Comparison of ENCODE assay signal across 14 cellular contexts in genomic region chr6:20182926-20183521, GRCh38. TPM values are rescaled to one million over a fixed set of nuclear protein-coding genes. Genes with fewer than 3 reads are reported as not detected.
DNase-seq lines count a peak whose midpoint lies in the region; ATAC-seq, FAIRE-seq and TF ChIP-seq lines count a peak whose summit lies in the region.
"Had no signal": no experiment of that assay in that cellular context is flagged by ENCODE, and none has a peak within 500 bp of the region (broad histone marks: within the 10 kb centered on the region; RNA-seq: fewer than 3 reads in every experiment).

No MANE protein-coding gene starts in this region.

- DNase-seq in Right ventricle myocardium inferior (ENCODE audit: missing footprints) (peak; percentile 73), cardiac septum (ENCODE audit: low spot score) (no peak), adipocyte (ENCODE audit: low read depth) (peak; percentile 15), keratinocyte (ENCODE audit: low read depth, low spot score) (peak; percentile 5), upper lobe of right lung (peak; percentile 80), retina (no peak), caudate nucleus (lab: John Stamatoyannopoulos, UW) (no peak), T-helper 1 cell (no peak)
- DNase-seq: activated CD4-positive, CD25-positive, alpha-beta regulatory T cell treated with anti-CD3 and anti-CD28 coated beads, Interleukin-2, amount 50 U/mL, for 72 hours; activated effector memory CD4-positive, alpha-beta T cell treated with anti-CD3 and anti-CD28 coated beads, Interleukin-2, amount 50 U/mL, for 16 hours; effector memory CD8-positive, alpha-beta T cell; HCEC 1CT; occipital lobe; stimulated activated CD4-positive, alpha-beta T cell treated with anti-CD3 and anti-CD28 coated beads, Interleukin-4, amount 100 ng/mL, for 4 hours had no signal

- H3K79me2 ChIP-seq in keratinocyte (ENCODE audit: control insufficient read depth, insufficient read depth, low read length) = peaks cover 2% of the 10 kb centered on the region

- H3K9ac ChIP-seq in adipocyte (ENCODE audit: low read length) (no peak overlapping the region), keratinocyte (ENCODE audit: control insufficient read depth, extremely low read depth, insufficient read depth, low read length) (no peak overlapping the region)

- dilution Hi-C loops in keratinocyte (cut with MboI; ENCODE audit: extremely low pct_ligation_motif_present, low sequenced_read_pairs) = no loop called here

- H3K27me3 ChIP-seq in adipocyte (replicated peaks; ENCODE audit: control insufficient read depth, insufficient read depth, low read length) (no peaks in the 10 kb centered on the region), keratinocyte (ENCODE audit: control insufficient read depth, extremely low read depth, insufficient read depth, low read length) (no peaks in the 10 kb centered on the region), upper lobe of right lung (no peaks in the 10 kb centered on the region)

- TF ChIP-seq CTCF in keratinocyte (optimal IDR thresholded peaks at IDR 0.05 in 1 of 3, IDR thresholded peaks at IDR 0.05 in 1 of 3, conservative IDR thresholded peaks at IDR 0.05 in 1 of 3; ENCODE audit: extremely low read depth in 1 of 3, insufficient read depth in 2 of 3, low read length in 3 of 3) (peak; percentile 16 to 27 (median 22)), upper lobe of right lung (IDR thresholded peaks at IDR 0.05) (no peak)

- H3K27ac ChIP-seq in keratinocyte (ENCODE audit: control insufficient read depth, insufficient read depth, low read length) = no peak overlapping the region
- no peak overlapping the region for H3K27ac ChIP-seq in upper lobe of right lung
- H3K27ac ChIP-seq in caudate nucleus (ENCODE audit: low read depth, low read length) = no peak overlapping the region

- H3K4me3 ChIP-seq in adipocyte (ENCODE audit: low read length) (no peak overlapping the region), keratinocyte (ENCODE audit: control insufficient read depth in 2 of 3, extremely low read depth in 1 of 3, insufficient read depth in 2 of 3, low read depth in 1 of 3, low read length in 3 of 3) (no peak overlapping the region), upper lobe of right lung (no peak overlapping the region)

- ATAC-seq in Right ventricle myocardium inferior (peak; percentile 71), upper lobe of right lung (peak; percentile 76)
- ATAC-seq: effector memory CD8-positive, alpha-beta T cell had no signal

- no peaks in the 10 kb centered on the region for H4K20me1 ChIP-seq in keratinocyte (ENCODE audit: control insufficient read depth, extremely low read depth, insufficient read depth, low read length)

- FAIRE-seq in keratinocyte (lab: Jason Lieb, UNC) = no peak

- H3K4me1 ChIP-seq in adipocyte (ENCODE audit: control insufficient read depth, insufficient read depth, low read length) (no peaks in the 10 kb centered on the region), keratinocyte (ENCODE audit: control insufficient read depth, extremely low read depth, insufficient read depth, low read length) (peaks cover 9% of the 10 kb centered on the region), upper lobe of right lung (no peaks in the 10 kb centered on the region)

- H2AFZ ChIP-seq in keratinocyte (ENCODE audit: control insufficient read depth, low read length) = no peak overlapping the region

- no peaks in the 10 kb centered on the region for H3K9me1 ChIP-seq in keratinocyte (ENCODE audit: control insufficient read depth, extremely low read depth, insufficient read depth, low read length)

- intact Hi-C loops in Right ventricle myocardium inferior (cut with DNase I) (no loop called here), cardiac septum (cut with DNase I) (no loop called here), upper lobe of right lung (cut with DNase I) (no loop called here)

- no peak overlapping the region for H3K4me2 ChIP-seq in keratinocyte (ENCODE audit: control insufficient read depth, extremely low read depth, insufficient read depth, low read depth, low read length)

- no peaks in the 10 kb centered on the region for H3K9me3 ChIP-seq in adipocyte (ENCODE audit: control insufficient read depth, low read length)
- no peaks in the 10 kb centered on the region for H3K9me3 ChIP-seq in keratinocyte (ENCODE audit: control insufficient read depth, low read depth, low read length)
- no peaks in the 10 kb centered on the region for H3K9me3 ChIP-seq in upper lobe of right lung

- H3K36me3 ChIP-seq in adipocyte (ENCODE audit: control insufficient read depth, insufficient read depth, low read length, severe bottlenecking) = no peaks in the 10 kb centered on the region
- no peaks in the 10 kb centered on the region for H3K36me3 ChIP-seq in keratinocyte (ENCODE audit: control insufficient read depth in 2 of 2, extremely low read depth in 1 of 2, insufficient read depth in 2 of 2, low read length in 2 of 2)
- H3K36me3 ChIP-seq in upper lobe of right lung = no peaks in the 10 kb centered on the region

RNA-seq across cellular contexts. Expression of gene MBOAT1, which starts 29.2 kb away (rescaled TPM):
- total RNA-seq in Right ventricle myocardium inferior (5.3 TPM), cardiac septum (2.4 TPM), upper lobe of right lung (8.5 TPM)
- polyA plus RNA-seq in keratinocyte = 2.2 to 5.7 TPM (median 4.9 TPM) in 3 replicates
- polyA plus RNA-seq in keratinocyte (2011; ENCODE audit: low read depth) = 0.72 TPM
- polyA plus RNA-seq in keratinocyte (2011; cell fraction: cytosol; rRNA removed) = 0.62 and 1.7 TPM in 2 replicates
- polyA plus RNA-seq in keratinocyte (2011; cell fraction: nucleus; rRNA removed) = 6.8 and 8.3 TPM in 2 replicates
- 1.1 and 4.1 TPM in 2 replicates for polyA plus RNA-seq in keratinocyte (2012; ENCODE audit: low replicate concordance)
- polyA minus RNA-seq in keratinocyte = 3.4 to 12.9 TPM (median 6.6 TPM) in 3 replicates
- polyA minus RNA-seq in keratinocyte (2011; cell fraction: cytosol; rRNA and poly(A)+ RNA removed) = 2.9 TPM
- polyA minus RNA-seq in keratinocyte (2011; cell fraction: nucleus; rRNA and poly(A)+ RNA removed) = 4.2 and 8.5 TPM in 2 replicates

Comparison
In these comparisons a context has a peak if more than half of its experiments do, and no peak if none do; other contexts are left out.
1. DNase-seq: peak in Right ventricle myocardium inferior (single experiment), adipocyte (single experiment), keratinocyte (single experiment) and upper lobe of right lung (single experiment); none in cardiac septum (single experiment), retina (single experiment), caudate nucleus (0 of 61) and T-helper 1 cell (0 of 5).